Comparison of ENCODE assay signal across 1 cellular context in the genomic region with DNA sequence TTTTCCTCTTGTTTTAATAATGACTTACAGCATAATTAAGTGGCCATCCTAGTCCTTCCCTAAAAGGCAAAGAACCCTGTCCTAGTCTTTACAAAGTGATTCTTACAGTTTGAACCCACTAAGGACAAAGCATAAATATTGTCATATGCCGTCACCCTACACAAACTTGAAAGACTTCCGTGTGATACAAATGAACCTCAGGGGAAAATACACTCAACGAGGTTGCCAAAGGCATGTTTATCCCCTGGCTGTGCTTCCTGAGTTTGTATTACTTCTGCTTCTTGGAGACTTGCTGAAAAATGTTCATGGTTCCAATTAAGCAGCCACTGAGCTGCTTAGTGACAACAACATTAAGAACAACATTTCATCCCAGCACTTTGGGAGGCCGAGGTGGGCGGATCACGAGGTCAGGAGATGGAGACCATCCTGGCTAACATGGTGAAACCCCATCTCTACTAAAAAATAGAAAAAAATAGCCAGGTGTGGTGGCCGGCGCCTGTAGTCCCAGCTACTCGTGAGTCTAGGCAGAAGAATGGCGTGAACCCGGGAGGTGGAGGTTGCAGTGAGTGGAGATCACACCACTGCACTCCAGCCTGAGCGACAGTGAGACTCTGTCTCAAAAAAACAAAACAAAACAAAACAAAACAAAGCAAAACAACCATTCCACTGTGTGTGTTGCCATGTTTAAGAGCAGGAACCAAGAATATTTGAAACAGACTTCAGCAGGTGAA.
TF ChIP-seq lines count a peak whose summit lies in the region.

No MANE protein-coding gene starts in this region.

TF ChIP-seq in IMR-90, 13 proteins besides CTCF, POLR2A, EP300 and RAD21:
- no peak for TF ChIP-seq NFE2L2 (IDR thresholded peaks at IDR 0.05; ENCODE audit: low read depth, low read length)
- no peak for TF ChIP-seq BHLHE40 (IDR thresholded peaks at IDR 0.05; ENCODE audit: low read depth, low read length)
- no peak for TF ChIP-seq CHD1 (IDR thresholded peaks at IDR 0.05; ENCODE audit: low read depth, low read length)
- TF ChIP-seq MAFK (IDR thresholded peaks at IDR 0.05; ENCODE audit: low read depth, low read length) = no peak
- no peak for TF ChIP-seq RFX5 (IDR thresholded peaks at IDR 0.05; ENCODE audit: low read depth, low read length)
- no peak for TF ChIP-seq MXI1 (IDR thresholded peaks at IDR 0.05; ENCODE audit: borderline replicate concordance, low read depth, low read length)
- TF ChIP-seq RCOR1 (IDR thresholded peaks at IDR 0.05; ENCODE audit: insufficient replicate concordance, low read length) = no peak
- no peak for TF ChIP-seq MAZ (IDR thresholded peaks at IDR 0.05; ENCODE audit: borderline replicate concordance, low read depth, low read length)
- no peak for TF ChIP-seq USF2 (IDR thresholded peaks at IDR 0.05; ENCODE audit: low read depth, low read length)
- no peak for TF ChIP-seq CEBPB (IDR thresholded peaks at IDR 0.05; ENCODE audit: low read depth, low read length)
- TF ChIP-seq ELK1 (IDR thresholded peaks at IDR 0.05; ENCODE audit: borderline replicate concordance, low read depth, low read length) = no peak
- TF ChIP-seq SMC3 (IDR thresholded peaks at IDR 0.05; ENCODE audit: low read depth, low read length) = no peak
- TF ChIP-seq FOS (IDR thresholded peaks at IDR 0.05; ENCODE audit: low read depth, low read length) = no peak
